In the genomic region with DNA sequence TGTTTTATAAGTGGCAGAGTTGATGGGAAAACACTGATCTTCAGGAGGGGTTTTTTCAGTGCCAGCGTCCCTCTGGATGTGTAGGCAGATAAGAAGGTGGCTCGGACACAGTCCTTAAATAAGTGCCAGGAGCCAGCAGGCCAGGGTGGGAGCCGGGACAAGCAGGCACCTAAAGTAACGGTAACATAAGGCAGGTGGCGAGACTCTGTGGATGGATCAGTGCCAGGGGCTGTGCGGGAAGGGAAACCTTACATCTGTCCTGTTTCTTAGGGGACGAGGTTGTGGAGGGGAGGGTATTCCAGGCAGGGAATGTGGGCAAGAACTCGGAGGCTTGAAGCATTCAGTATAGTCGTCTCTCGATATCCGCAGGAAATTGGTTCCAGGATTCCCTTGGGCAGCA, we compare ENCODE assay signal across 1 cellular context.
TF ChIP-seq lines count a peak whose summit lies in the region.

No MANE protein-coding gene starts in this region.

TF ChIP-seq in K562, 482 proteins besides CTCF, POLR2A, EP300 and RAD21:
- TF ChIP-seq ARID1B (IDR thresholded peaks at IDR 0.05) = no peak
- TF ChIP-seq ZNF174 (CRISPR knock-in tag; IDR thresholded peaks at IDR 0.05) = no peak
- TF ChIP-seq, protein P1, sequence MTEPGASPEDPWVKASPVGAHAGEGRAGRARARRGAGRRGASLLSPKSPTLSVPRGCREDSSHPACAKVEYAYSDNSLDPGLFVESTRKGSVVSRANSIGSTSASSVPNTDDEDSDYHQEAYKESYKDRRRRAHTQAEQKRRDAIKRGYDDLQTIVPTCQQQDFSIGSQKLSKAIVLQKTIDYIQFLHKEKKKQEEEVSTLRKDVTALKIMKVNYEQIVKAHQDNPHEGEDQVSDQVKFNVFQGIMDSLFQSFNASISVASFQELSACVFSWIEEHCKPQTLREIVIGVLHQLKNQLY (CRISPR knock-in tag; conservative IDR thresholded peaks at IDR 0.05) = peak in 1 of 2 experiments; percentile 91; a peak in 2 of 4 replicates
- TF ChIP-seq, protein P2, sequence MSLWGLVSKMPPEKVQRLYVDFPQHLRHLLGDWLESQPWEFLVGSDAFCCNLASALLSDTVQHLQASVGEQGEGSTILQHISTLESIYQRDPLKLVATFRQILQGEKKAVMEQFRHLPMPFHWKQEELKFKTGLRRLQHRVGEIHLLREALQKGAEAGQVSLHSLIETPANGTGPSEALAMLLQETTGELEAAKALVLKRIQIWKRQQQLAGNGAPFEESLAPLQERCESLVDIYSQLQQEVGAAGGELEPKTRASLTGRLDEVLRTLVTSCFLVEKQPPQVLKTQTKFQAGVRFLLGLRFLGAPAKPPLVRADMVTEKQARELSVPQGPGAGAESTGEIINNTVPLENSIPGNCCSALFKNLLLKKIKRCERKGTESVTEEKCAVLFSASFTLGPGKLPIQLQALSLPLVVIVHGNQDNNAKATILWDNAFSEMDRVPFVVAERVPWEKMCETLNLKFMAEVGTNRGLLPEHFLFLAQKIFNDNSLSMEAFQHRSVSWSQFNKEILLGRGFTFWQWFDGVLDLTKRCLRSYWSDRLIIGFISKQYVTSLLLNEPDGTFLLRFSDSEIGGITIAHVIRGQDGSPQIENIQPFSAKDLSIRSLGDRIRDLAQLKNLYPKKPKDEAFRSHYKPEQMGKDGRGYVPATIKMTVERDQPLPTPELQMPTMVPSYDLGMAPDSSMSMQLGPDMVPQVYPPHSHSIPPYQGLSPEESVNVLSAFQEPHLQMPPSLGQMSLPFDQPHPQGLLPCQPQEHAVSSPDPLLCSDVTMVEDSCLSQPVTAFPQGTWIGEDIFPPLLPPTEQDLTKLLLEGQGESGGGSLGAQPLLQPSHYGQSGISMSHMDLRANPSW (CRISPR knock-in tag; IDR thresholded peaks at IDR 0.05) = peak; percentile 44; the same call in 1 of the 2 replicates
- TF ChIP-seq, protein P3, sequence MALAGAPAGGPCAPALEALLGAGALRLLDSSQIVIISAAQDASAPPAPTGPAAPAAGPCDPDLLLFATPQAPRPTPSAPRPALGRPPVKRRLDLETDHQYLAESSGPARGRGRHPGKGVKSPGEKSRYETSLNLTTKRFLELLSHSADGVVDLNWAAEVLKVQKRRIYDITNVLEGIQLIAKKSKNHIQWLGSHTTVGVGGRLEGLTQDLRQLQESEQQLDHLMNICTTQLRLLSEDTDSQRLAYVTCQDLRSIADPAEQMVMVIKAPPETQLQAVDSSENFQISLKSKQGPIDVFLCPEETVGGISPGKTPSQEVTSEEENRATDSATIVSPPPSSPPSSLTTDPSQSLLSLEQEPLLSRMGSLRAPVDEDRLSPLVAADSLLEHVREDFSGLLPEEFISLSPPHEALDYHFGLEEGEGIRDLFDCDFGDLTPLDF (CRISPR knock-in tag; IDR thresholded peaks at IDR 0.05) = peak; percentile 19; the same call in 1 of the 2 replicates
